11 cellular contexts compared by ENCODE assay signal in genomic region chr12:83573676-83574075, GRCh38.
DNase-seq lines count a peak whose midpoint lies in the region; ATAC-seq and TF ChIP-seq lines count a peak whose summit lies in the region.
"Had no signal": no experiment of that assay in that cellular context is flagged by ENCODE, and none has a peak within 500 bp of the region (broad histone marks: within the 10 kb centered on the region; RNA-seq: fewer than 3 reads in every experiment).

No MANE protein-coding gene starts in this region.

- no peak for ATAC-seq in WTC11
- no peak for ATAC-seq in HG03095 (IDR thresholded peaks at IDR 0.05; ENCODE audit: unreplicated experiment)
- ATAC-seq in CD4-positive, alpha-beta T cell (ENCODE audit: poor library complexity) = no peak
- ATAC-seq: activated T-helper 17 cell treated with anti-CD3 and anti-CD28 coated beads, Interleukin-2, amount 50 U/mL, for 72 hours had no signal

- no peak overlapping the region for H3K27ac ChIP-seq in CD4-positive, alpha-beta T cell (ENCODE audit: low read depth, low read length)
- H3K27ac ChIP-seq: C4-2B had no signal

- no peak for TF ChIP-seq EP300 in Ishikawa (IDR thresholded peaks at IDR 0.05; ENCODE audit: borderline replicate concordance)

- no peaks in the 10 kb centered on the region for H3K27me3 ChIP-seq in kidney epithelial cell (ENCODE audit: control insufficient read depth, insufficient read depth, low read length)
- no peaks in the 10 kb centered on the region for H3K27me3 ChIP-seq in CD4-positive, alpha-beta T cell (ENCODE audit: control insufficient read depth, insufficient read depth, low read length)

- no peaks in the 10 kb centered on the region for H3K27me3 Mint-ChIP-seq in WTC11 (ENCODE audit: low read depth)
- H3K27me3 Mint-ChIP-seq in CD4-positive, alpha-beta T cell = no peaks in the 10 kb centered on the region
- H3K27me3 Mint-ChIP-seq in activated T-cell treated with anti-CD3 and anti-CD28 coated beads, Interleukin-2, amount 50 U/mL, for 24 hours = no peaks in the 10 kb centered on the region
- H3K27me3 Mint-ChIP-seq: activated T-helper 17 cell treated with anti-CD3 and anti-CD28 coated beads, Interleukin-2, amount 50 U/mL, for 72 hours had no signal

- no peak overlapping the region for H3K27ac Mint-ChIP-seq in WTC11
- no peak overlapping the region for H3K27ac Mint-ChIP-seq in CD4-positive, alpha-beta T cell
- H3K27ac Mint-ChIP-seq in activated T-cell treated with anti-CD3 and anti-CD28 coated beads, Interleukin-2, amount 50 U/mL, for 24 hours = no peak overlapping the region
- H3K27ac Mint-ChIP-seq: activated T-helper 17 cell treated with anti-CD3 and anti-CD28 coated beads, Interleukin-2, amount 50 U/mL, for 72 hours had no signal

- no peak for TF ChIP-seq RAD21 in Ishikawa (IDR thresholded peaks at IDR 0.05; ENCODE audit: low read depth)

- H3K4me1 Mint-ChIP-seq in WTC11 = no peaks in the 10 kb centered on the region
- H3K4me1 Mint-ChIP-seq in CD4-positive, alpha-beta T cell (ENCODE audit: low read depth) = no peaks in the 10 kb centered on the region
- no peaks in the 10 kb centered on the region for H3K4me1 Mint-ChIP-seq in activated T-cell treated with anti-CD3 and anti-CD28 coated beads, Interleukin-2, amount 50 U/mL, for 24 hours (ENCODE audit: low read depth)
- H3K4me1 Mint-ChIP-seq: activated T-helper 17 cell treated with anti-CD3 and anti-CD28 coated beads, Interleukin-2, amount 50 U/mL, for 72 hours had no signal

- H3K36me3 ChIP-seq in kidney epithelial cell (ENCODE audit: control insufficient read depth, insufficient read depth, low read length) = no peaks in the 10 kb centered on the region

- H3K4me3 Mint-ChIP-seq in WTC11 = no peak overlapping the region
- H3K4me3 Mint-ChIP-seq in CD4-positive, alpha-beta T cell = no peak overlapping the region
- no peak overlapping the region for H3K4me3 Mint-ChIP-seq in activated T-cell treated with anti-CD3 and anti-CD28 coated beads, Interleukin-2, amount 50 U/mL, for 24 hours
- H3K4me3 Mint-ChIP-seq: activated T-helper 17 cell treated with anti-CD3 and anti-CD28 coated beads, Interleukin-2, amount 50 U/mL, for 72 hours had no signal

- intact Hi-C loops in CD4-positive, alpha-beta T cell (cut with DNase I, micrococcal nuclease) = no loop called here

- in situ Hi-C loops in astrocyte of the cerebellum (cut with HindIII; ENCODE audit: low sequenced_read_pairs) = no loop called here

- H3K36me3 Mint-ChIP-seq in WTC11 = no peaks in the 10 kb centered on the region; the same call in 1 of the 2 replicates
- no peaks in the 10 kb centered on the region for H3K36me3 Mint-ChIP-seq in CD4-positive, alpha-beta T cell (ENCODE audit: low read depth)
- no peaks in the 10 kb centered on the region for H3K36me3 Mint-ChIP-seq in activated T-cell treated with anti-CD3 and anti-CD28 coated beads, Interleukin-2, amount 50 U/mL, for 24 hours (ENCODE audit: low read depth)

- peaks cover 6% of the 10 kb centered on the region for H3K9me3 Mint-ChIP-seq in WTC11
- peaks cover 18% of the 10 kb centered on the region for H3K9me3 Mint-ChIP-seq in CD4-positive, alpha-beta T cell
- H3K9me3 Mint-ChIP-seq in activated T-cell treated with anti-CD3 and anti-CD28 coated beads, Interleukin-2, amount 50 U/mL, for 24 hours = peaks cover 6% of the 10 kb centered on the region

- POLR2A ChIA-PET in WTC11 (lab: Charles Lee) = no interaction called here
- POLR2A ChIA-PET in CD4-positive, alpha-beta T cell (lab: Charles Lee) = no interaction called here

- H3K4me3 ChIP-seq in astrocyte of the cerebellum (ENCODE audit: low read depth, low read length) (no peak overlapping the region), kidney epithelial cell (ENCODE audit: low read depth, low read length) (no peak overlapping the region)

- peak; percentile 1 for DNase-seq in AG09319 (ENCODE audit: extremely low read depth, low read depth)
- DNase-seq in astrocyte of the cerebellum (ENCODE audit: low read depth) = peak; percentile 22
- DNase-seq in kidney epithelial cell (ENCODE audit: low read depth) = peak; percentile 49
- DNase-seq in WTC11 (ENCODE audit: low spot score) = no peak
- DNase-seq in CD4-positive, alpha-beta T cell = no peak
- no peak for DNase-seq in activated T-cell treated with anti-CD3 and anti-CD28 coated beads, Interleukin-2, amount 50 U/mL, for 24 hours
- DNase-seq: NCI-H1436 had no signal

- H3K9me3 ChIP-seq in CD4-positive, alpha-beta T cell (ENCODE audit: control insufficient read depth, low read length) = no peaks in the 10 kb centered on the region

- CTCF ChIA-PET in WTC11 (lab: Charles Lee) = no interaction called here
- CTCF ChIA-PET in CD4-positive, alpha-beta T cell (lab: Charles Lee) = no interaction called here

- TF ChIP-seq CTCF in AG09319 (IDR thresholded peaks at IDR 0.05; ENCODE audit: low read depth, low read length) = no peak
- no peak for TF ChIP-seq CTCF in astrocyte of the cerebellum (IDR thresholded peaks at IDR 0.05; ENCODE audit: low read depth, low read length, missing control alignments)
- no peak for TF ChIP-seq CTCF in kidney epithelial cell (IDR thresholded peaks at IDR 0.05; ENCODE audit: insufficient read depth, low read length, poor library complexity, severe bottlenecking)
- TF ChIP-seq CTCF in WTC11 (IDR thresholded peaks at IDR 0.05) = no peak
- no peak for TF ChIP-seq CTCF in CD4-positive, alpha-beta T cell (IDR thresholded peaks at IDR 0.05)

TF ChIP-seq in Ishikawa, 13 proteins besides CTCF, POLR2A, EP300 and RAD21:
- TF ChIP-seq MAX (IDR thresholded peaks at IDR 0.05) (0 out of 2 replicates have a peak, but pooled peaks have one; percentile 38), USF1 (IDR thresholded peaks at IDR 0.05) (no peak)

TF ChIP-seq in WTC11, 78 proteins besides CTCF, POLR2A, EP300 and RAD21 (continues in another document):
- TF ChIP-seq ARID4B (CRISPR knock-in tag; IDR thresholded peaks at IDR 0.05; ENCODE audit: borderline replicate concordance) (no peak), E2F4 (CRISPR knock-in tag; IDR thresholded peaks at IDR 0.05; ENCODE audit: borderline replicate concordance, low read depth) (no peak), GABPB1 (CRISPR knock-in tag; IDR thresholded peaks at IDR 0.05) (no peak), PREB (CRISPR knock-in tag; IDR thresholded peaks at IDR 0.05; ENCODE audit: borderline replicate concordance) (no peak), FOXK1 (CRISPR knock-in tag; IDR thresholded peaks at IDR 0.05) (no peak), ATF1 (CRISPR knock-in tag; IDR thresholded peaks at IDR 0.05) (no peak), ZNF232 (CRISPR knock-in tag; IDR thresholded peaks at IDR 0.05) (no peak), E2F1 (CRISPR knock-in tag; IDR thresholded peaks at IDR 0.05) (no peak)

Comparison
In these comparisons a context has a peak if more than half of its experiments do, and no peak if none do; other contexts are left out.
1. DNase-seq: peak in AG09319 (single experiment), astrocyte of the cerebellum (single experiment) and kidney epithelial cell (single experiment); none in WTC11 (single experiment), CD4-positive, alpha-beta T cell (0 of 10) and activated T-cell treated with anti-CD3 and anti-CD28 coated beads, Interleukin-2, amount 50 U/mL, for 24 hours (single experiment).